In the genomic region with DNA sequence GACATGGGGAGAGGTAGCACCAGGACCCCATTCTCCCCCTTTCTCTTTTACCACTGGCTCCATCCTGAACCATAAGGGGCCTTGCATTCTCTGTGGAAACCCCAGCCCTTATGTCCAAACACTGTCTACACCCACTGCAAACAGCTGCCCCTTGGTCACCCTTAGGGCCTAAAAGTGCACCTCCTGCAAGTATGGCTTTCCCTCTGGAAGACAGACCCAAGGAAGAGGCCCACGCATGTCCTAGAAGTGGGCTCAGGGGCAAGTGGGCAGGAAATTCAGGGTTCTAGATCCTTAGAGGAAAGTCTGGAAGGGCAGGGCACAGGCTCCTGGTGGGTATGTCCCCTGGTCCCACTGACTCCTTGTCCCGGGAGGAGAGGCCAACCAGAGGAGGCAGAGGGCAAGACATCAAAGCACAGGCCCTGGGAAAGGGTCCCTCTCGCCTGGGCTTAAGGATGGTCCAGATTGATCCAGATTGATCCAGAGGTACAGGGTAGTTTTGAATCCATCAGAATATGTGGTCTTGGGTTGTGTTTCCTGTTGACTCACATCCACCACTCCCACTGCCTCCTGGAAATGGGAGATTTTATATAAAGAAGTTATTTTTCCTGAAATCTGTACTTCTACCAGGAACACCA, we compare ENCODE assay signal across 17 cellular contexts.
DNase-seq lines count a peak whose midpoint lies in the region; ATAC-seq and TF ChIP-seq lines count a peak whose summit lies in the region.
"Had no signal": no experiment of that assay in that cellular context is flagged by ENCODE, and none has a peak within 500 bp of the region (broad histone marks: within the 10 kb centered on the region; RNA-seq: fewer than 3 reads in every experiment).

No MANE protein-coding gene starts in this region.

- WGBS in lung, 2 donors = 91 to 94% methylated on average over 3 of the region's 3 CpGs

- peaks cover 6% of the 10 kb centered on the region; the same call in 1 of the 2 replicates for H3K79me2 ChIP-seq in OCI-LY7 (ENCODE audit: insufficient read depth, low read depth, low read length)

- H3K27ac Mint-ChIP-seq in type B pancreatic cell = no peak overlapping the region

- H3K4me3 Mint-ChIP-seq in type B pancreatic cell = no peak overlapping the region

- no peaks in the 10 kb centered on the region for H3K36me3 Mint-ChIP-seq in type B pancreatic cell

- peak overlapping the region; percentile 31 for H3K4me3 ChIP-seq in OCI-LY7 (ENCODE audit: low read depth, low read length, poor library complexity, severe bottlenecking)
- H3K4me3 ChIP-seq in lung = no peak overlapping the region
- H3K4me3 ChIP-seq: HAP-1 had no signal

- TF ChIP-seq CTCF in OCI-LY7 (conservative IDR thresholded peaks at IDR 0.05; ENCODE audit: low read length) (no peak), lung (IDR thresholded peaks at IDR 0.05; ENCODE audit: control extremely low read depth, extremely low read depth) (no peak), type B pancreatic cell (conservative IDR thresholded peaks at IDR 0.05) (no peak)

- CTCF ChIA-PET in OCI-LY7 (lab: Charles Lee; ENCODE audit: unreplicated experiment) = no interaction called here

- no peaks in the 10 kb centered on the region for H3K9me3 ChIP-seq in OCI-LY7 (ENCODE audit: low read length)
- H3K9me3 ChIP-seq in lung (ENCODE audit: control insufficient read depth in 2 of 2, insufficient read depth in 1 of 2, low read length in 1 of 2) = peaks cover 0 to 5% of the 10 kb centered on the region in 2 donors
- H3K9me3 ChIP-seq: HAP-1 had no signal

- POLR2A ChIA-PET in OCI-LY7 (lab: Charles Lee) = interaction anchor here (1.5 kb wide), 1 partner anchor 60 kb away, joined by 3 read pairs; no protein-coding TSS in a partner anchor

- H3K4me1 Mint-ChIP-seq in type B pancreatic cell (ENCODE audit: unreplicated experiment) = no peaks in the 10 kb centered on the region

- H3K27ac ChIP-seq in OCI-LY7 (ENCODE audit: low read depth, low read length, poor library complexity, severe bottlenecking) = peak overlapping the region; percentile 92
- no peak overlapping the region for H3K27ac ChIP-seq in lung (ENCODE audit: low read depth in 1 of 2, low read length in 1 of 2)
- H3K27ac ChIP-seq: C4-2B had no signal

- H4K20me1 ChIP-seq in OCI-LY7 (ENCODE audit: insufficient read depth, low read length) = no peaks in the 10 kb centered on the region

- peaks cover 37% of the 10 kb centered on the region for H3K36me3 ChIP-seq in OCI-LY7 (ENCODE audit: insufficient read depth, low read length)
- H3K36me3 ChIP-seq in lung (ENCODE audit: control insufficient read depth in 2 of 2, insufficient read depth in 2 of 2, low read length in 2 of 2) = no peaks in the 10 kb centered on the region
- H3K36me3 ChIP-seq: HAP-1 had no signal

- no peaks in the 10 kb centered on the region for H3K9me2 ChIP-seq in OCI-LY7 (ENCODE audit: insufficient read depth, low read length)

- H3K4me1 ChIP-seq in OCI-LY7 (ENCODE audit: insufficient read depth, low read length, poor library complexity, severe bottlenecking) (peaks cover 59% of the 10 kb centered on the region), lung (ENCODE audit: control insufficient read depth in 2 of 2, insufficient read depth in 2 of 2, low read length in 2 of 2) (no peaks in the 10 kb centered on the region)
- H3K4me1 ChIP-seq: HAP-1 had no signal

- peak; percentile 25 for DNase-seq in activated CD8-positive, alpha-beta memory T cell treated with anti-CD3 and anti-CD28 coated beads, Interleukin-2, amount 50 U/mL, for 48 hours
- no peak for DNase-seq in activated CD8-positive, alpha-beta memory T cell treated with anti-CD3 and anti-CD28 coated beads, Interleukin-2, amount 50 U/mL, for 4 hours
- DNase-seq in OCI-LY7 (ENCODE audit: low spot score) = no peak
- DNase-seq in lung (ENCODE audit: low spot score) = peak; percentile 27
- DNase-seq in type B pancreatic cell (ENCODE audit: extremely low spot score, unreplicated experiment) = peak; percentile 27
- no peak for DNase-seq in EL
- DNase-seq: DMS153, NCI-H1105, NCI-H1694, NCI-H2107, NCI-H226, NCI-H69, SIG-M5 had no signal

- no peak for ATAC-seq in lung (ENCODE audit: insufficient read depth, low FRiP score)
- ATAC-seq in GM21737 (IDR thresholded peaks at IDR 0.05; ENCODE audit: unreplicated experiment) = no peak
- no peak for ATAC-seq in GM18907 (IDR thresholded peaks at IDR 0.05; ENCODE audit: unreplicated experiment)

- no TSS peak for BruUV-seq in OCI-LY7 (replicated peaks; lab: Mats Ljungman, UMichigan)

- peaks cover 17% of the 10 kb centered on the region for H3K27me3 Mint-ChIP-seq in type B pancreatic cell

- intact Hi-C loops in OCI-LY7 (cut with micrococcal nuclease; ENCODE audit: unreplicated experiment) = loop anchor here (10.0 kb wide), 2 partner anchors 179 to 401 kb away; no protein-coding TSS in a partner anchor

- H3K4me2 ChIP-seq in OCI-LY7 (ENCODE audit: low read length) = peak overlapping the region; percentile 64

- peak overlapping the region; percentile 56; the same call in 1 of the 2 replicates for H2AFZ ChIP-seq in OCI-LY7 (ENCODE audit: low read length)

- H3K9me3 Mint-ChIP-seq in type B pancreatic cell = no peaks in the 10 kb centered on the region

- H3K27me3 ChIP-seq in lung (ENCODE audit: control insufficient read depth, insufficient read depth) = no peaks in the 10 kb centered on the region

Comparison
In these comparisons a context has a peak if more than half of its experiments do, and no peak if none do; other contexts are left out.
1. DNase-seq: peak in activated CD8-positive, alpha-beta memory T cell treated with anti-CD3 and anti-CD28 coated beads, Interleukin-2, amount 50 U/mL, for 48 hours (single experiment), lung (single experiment) and type B pancreatic cell (single experiment); none in activated CD8-positive, alpha-beta memory T cell treated with anti-CD3 and anti-CD28 coated beads, Interleukin-2, amount 50 U/mL, for 4 hours (single experiment), OCI-LY7 (single experiment) and EL (single experiment).